10 cellular contexts compared by ENCODE assay signal in the genomic region with DNA sequence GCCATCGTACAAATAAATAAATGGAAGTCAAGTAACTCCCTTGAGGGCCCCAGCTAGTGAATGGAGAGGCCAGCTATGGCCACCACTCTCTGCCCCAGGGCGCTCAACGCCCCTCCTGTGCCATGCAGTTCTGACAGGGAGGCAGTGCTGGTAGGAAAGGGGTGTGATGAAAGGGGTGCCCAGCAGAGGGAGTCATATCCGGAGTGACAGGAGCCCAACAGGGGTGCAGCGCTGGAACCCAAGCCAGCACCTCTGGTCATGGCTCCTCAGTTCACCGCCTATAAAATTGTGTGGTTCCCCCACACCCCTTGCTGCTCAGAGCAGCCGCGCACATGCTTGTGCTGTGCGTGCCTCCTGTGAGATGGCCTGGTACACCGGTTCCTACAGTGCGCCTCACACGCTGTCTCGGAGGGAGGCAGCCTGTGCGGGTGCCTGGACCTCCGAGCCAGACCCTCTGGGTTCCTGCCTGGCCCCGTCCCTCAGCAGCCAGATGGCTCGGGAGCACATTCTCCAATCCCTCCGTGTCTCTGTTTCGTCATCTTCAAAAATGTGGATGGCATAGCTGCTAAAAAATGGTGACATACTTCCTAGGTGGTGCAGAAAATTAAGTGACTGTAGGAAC.
A peak's percentile ranks its signal among the peaks of the same experiment; 100 is the strongest.
DNase-seq lines count a peak whose midpoint lies in the region; ATAC-seq and TF ChIP-seq lines count a peak whose summit lies in the region.
"Had no signal": no experiment of that assay in that cellular context is flagged by ENCODE, and none has a peak within 500 bp of the region (broad histone marks: within the 10 kb centered on the region; RNA-seq: fewer than 3 reads in every experiment).

No MANE protein-coding gene starts in this region.

- H2BK15ac ChIP-seq in neuronal stem cell (ENCODE audit: low read length), result no peak overlapping the region

- H2BK12ac ChIP-seq in neuronal stem cell (ENCODE audit: low read length), result no peak overlapping the region

- H3K18ac ChIP-seq in neuronal stem cell (ENCODE audit: low read length), result peak overlapping the region; percentile 71

- no peak overlapping the region for H2BK5ac ChIP-seq in neuronal stem cell (ENCODE audit: low read length)

- no peak overlapping the region for H3K27ac Mint-ChIP-seq in T-helper 2 cell treated with Interferon-gamma antibody and Interleukin-4, amounts not matched to agents 5 μg/mL and 100 μg/mL, for 36 hours

- H3K14ac ChIP-seq in neuronal stem cell (ENCODE audit: low read length), result no peak overlapping the region

- H3K27me3 Mint-ChIP-seq in T-helper 2 cell treated with Interferon-gamma antibody and Interleukin-4, amounts not matched to agents 5 μg/mL and 100 μg/mL, for 36 hours (ENCODE audit: low read depth), result peaks cover 13% of the 10 kb centered on the region

- H2AK5ac ChIP-seq in neuronal stem cell (ENCODE audit: low read depth, low read length), result peak overlapping the region; percentile 54

- peak overlapping the region; percentile 44 for H3K9ac ChIP-seq in neuronal stem cell (ENCODE audit: low read depth, low read length, poor library complexity)

- DNase-seq in GM12864 (ENCODE audit: low read depth) (no peak), NB4 (ENCODE audit: low read depth) (peak; percentile 35), ecto neural progenitor cell (ENCODE audit: low spot score) (peak; percentile 60), neuronal stem cell (ENCODE audit: low spot score) (no peak), T1000 (lab: John Stamatoyannopoulos, UW) (no peak), omental fat pad (ENCODE audit: low spot score) (no peak)
- DNase-seq in T-helper 2 cell treated with Interferon-gamma antibody and Interleukin-4, amounts not matched to agents 5 μg/mL and 100 μg/mL, for 36 hours (ENCODE audit: low spot score), result no peak
- DNase-seq: NCI-H146 had no signal

- no peak overlapping the region for H3K4ac ChIP-seq in neuronal stem cell (ENCODE audit: low read length)

- H3K4me2 ChIP-seq in neuronal stem cell (ENCODE audit: insufficient read depth, low read length, poor library complexity, severe bottlenecking), result no peak overlapping the region

- TF ChIP-seq POLR2A in NB4 (IDR thresholded peaks at IDR 0.05; ENCODE audit: extremely low read depth, insufficient read length), result no peak

- no peaks in the 10 kb centered on the region for H3K9me3 Mint-ChIP-seq in T-helper 2 cell treated with Interferon-gamma antibody and Interleukin-4, amounts not matched to agents 5 μg/mL and 100 μg/mL, for 36 hours

- peak overlapping the region; percentile 52 for H3K23ac ChIP-seq in neuronal stem cell (ENCODE audit: low read depth, low read length, poor library complexity)

- no peak overlapping the region for H4K8ac ChIP-seq in neuronal stem cell (ENCODE audit: low read depth, low read length)

- no peaks in the 10 kb centered on the region for H3K27me3 ChIP-seq in neuronal stem cell (ENCODE audit: control insufficient read depth in 3 of 3, insufficient read depth in 3 of 3, low read depth in 1 of 3, low read length in 3 of 3)
- H3K27me3 ChIP-seq: neutrophil had no signal

- H3K4me3 ChIP-seq in GM12864 (ENCODE audit: low read depth, low read length), result no peak overlapping the region
- H3K4me3 ChIP-seq in NB4 (ENCODE audit: low read depth, low read length), result no peak overlapping the region
- H3K4me3 ChIP-seq in neuronal stem cell (ENCODE audit: low read length in 2 of 2), result no peak overlapping the region

- no peak overlapping the region for H2BK120ac ChIP-seq in neuronal stem cell (ENCODE audit: low read depth, low read length)

- H3K4me1 Mint-ChIP-seq in T-helper 2 cell treated with Interferon-gamma antibody and Interleukin-4, amounts not matched to agents 5 μg/mL and 100 μg/mL, for 36 hours (ENCODE audit: low read depth), result peaks cover 3% of the 10 kb centered on the region

- H3K4me1 ChIP-seq in neuronal stem cell (ENCODE audit: control insufficient read depth in 2 of 2, insufficient read depth in 1 of 2, low read depth in 1 of 2, low read length in 2 of 2), result peaks cover 1 to 4% of the 10 kb centered on the region in 2 donors

- H3K27ac ChIP-seq in neuronal stem cell (replicated peaks; ENCODE audit: low read length), result no peak overlapping the region
- H3K27ac ChIP-seq: neutrophil had no signal

- H3K79me1 ChIP-seq in neuronal stem cell (ENCODE audit: low read depth, low read length), result no peaks in the 10 kb centered on the region

- H2AFZ ChIP-seq in neuronal stem cell (ENCODE audit: low read length), result no peak overlapping the region

- H4K91ac ChIP-seq in neuronal stem cell (ENCODE audit: low read depth, low read length, poor library complexity), result no peak overlapping the region

- no peak overlapping the region for H3K4me3 Mint-ChIP-seq in T-helper 2 cell treated with Interferon-gamma antibody and Interleukin-4, amounts not matched to agents 5 μg/mL and 100 μg/mL, for 36 hours

- no peaks in the 10 kb centered on the region for H3K36me3 Mint-ChIP-seq in T-helper 2 cell treated with Interferon-gamma antibody and Interleukin-4, amounts not matched to agents 5 μg/mL and 100 μg/mL, for 36 hours (ENCODE audit: low read depth)

- peaks cover 0 to 24% of the 10 kb centered on the region in 2 donors for H3K36me3 ChIP-seq in neuronal stem cell (replicated peaks in 1 of 2; ENCODE audit: control insufficient read depth in 2 of 2, insufficient read depth in 2 of 2, low read length in 2 of 2)
- H3K36me3 ChIP-seq: neutrophil had no signal

- H3K9me3 ChIP-seq in neuronal stem cell (replicated peaks in 1 of 2; ENCODE audit: control insufficient read depth in 2 of 2, insufficient read depth in 1 of 2, low read depth in 1 of 2, low read length in 2 of 2), result no peaks in the 10 kb centered on the region
- H3K9me3 ChIP-seq: neutrophil had no signal

- ATAC-seq in GM19455 (IDR thresholded peaks at IDR 0.05; ENCODE audit: unreplicated experiment) (no peak), omental fat pad (ENCODE audit: low FRiP score) (no peak)

- WGBS in neuronal stem cell (ENCODE audit: extremely low coverage in 2 of 2, insufficient read length in 2 of 2, insufficient replicate concordance in 1 of 2), 2 donors, result no CpG with 5 or more reads among the region's 19 CpGs

- TF ChIP-seq CTCF in GM12864 (IDR thresholded peaks at IDR 0.05; ENCODE audit: low read depth, low read length, missing control alignments) (peak; percentile 36), NB4 (IDR thresholded peaks at IDR 0.05; ENCODE audit: low read depth, low read length) (peak; percentile 51), omental fat pad (IDR thresholded peaks at IDR 0.05) (no peak)

Comparison
In these comparisons a context has a peak if more than half of its experiments do, and no peak if none do; other contexts are left out.
1. DNase-seq: peak in NB4 (single experiment) and ecto neural progenitor cell (single experiment); none in GM12864 (single experiment), neuronal stem cell (single experiment), T1000 (single experiment), T-helper 2 cell treated with Interferon-gamma antibody and Interleukin-4, amounts not matched to agents 5 μg/mL and 100 μg/mL, for 36 hours (single experiment) and omental fat pad (single experiment).
2. CTCF ChIP-seq: peak in GM12864 (single experiment) and NB4 (single experiment); none in omental fat pad (0 of 3).